27 cellular contexts compared by ENCODE assay signal in the genomic region with DNA sequence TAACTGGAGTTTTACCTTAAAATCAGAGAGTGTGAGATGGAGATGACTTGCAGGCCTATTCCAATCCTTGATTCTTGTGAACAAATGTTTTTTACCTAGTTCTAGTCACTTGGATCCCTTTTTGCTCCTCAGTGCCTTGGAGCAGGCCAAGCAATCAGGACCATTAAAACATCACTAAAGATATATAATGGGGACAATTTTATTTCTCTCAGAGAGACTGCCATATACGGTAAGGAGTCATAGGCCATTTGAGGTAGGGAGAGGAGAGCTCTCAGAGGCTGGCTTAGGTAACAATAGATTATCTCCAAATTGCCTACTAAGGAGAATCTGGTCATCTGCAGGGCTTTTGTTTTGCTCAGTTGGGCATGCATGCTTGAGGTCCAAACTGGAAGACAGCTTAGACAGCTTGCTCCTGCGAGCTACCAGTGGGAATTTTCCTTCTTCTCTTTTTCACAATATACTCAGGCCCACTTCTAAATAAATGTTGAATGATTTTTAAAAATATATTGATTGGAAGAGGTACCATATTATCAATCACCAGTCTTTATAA. TPM values are rescaled to one million over a fixed set of nuclear protein-coding genes. Genes with fewer than 3 reads are reported as not detected.
DNase-seq lines count a peak whose midpoint lies in the region; ATAC-seq, FAIRE-seq and TF ChIP-seq lines count a peak whose summit lies in the region.
"Had no signal": no experiment of that assay in that cellular context is flagged by ENCODE, and none has a peak within 500 bp of the region (broad histone marks: within the 10 kb centered on the region; RNA-seq: fewer than 3 reads in every experiment).

No MANE protein-coding gene starts in this region.

- peak overlapping the region; percentile 97 for H3K9ac ChIP-seq in HepG2 (ENCODE audit: insufficient read depth, low read depth, low read length)

- no TSS peak for BruUV-seq in HepG2 (replicated peaks; lab: Mats Ljungman, UMichigan)

- H3K4me1 ChIP-seq in HepG2 (ENCODE audit: insufficient read depth, low read length) (peaks cover 54% of the 10 kb centered on the region), right lobe of liver (no peaks in the 10 kb centered on the region), uterus (peaks cover 4 to 8% of the 10 kb centered on the region in 2 donors), ovary (ENCODE audit: insufficient read depth) (no peaks in the 10 kb centered on the region)

- TF ChIP-seq RAD21 in HepG2 (CRISPR knock-in tag; IDR thresholded peaks at IDR 0.05), result no peak

- intact Hi-C loops in HepG2 (cut with micrococcal nuclease; ENCODE audit: unreplicated experiment) (loop anchor here (5.0 to 10.0 kb wide), 3 partner anchors 61 to 271 kb away; no protein-coding TSS in a partner anchor), right lobe of liver (cut with DNase I) (no loop called here), uterus (cut with DNase I; ENCODE audit: low total_unique reads) (no loop called here), ovary (cut with DNase I) (no loop called here)

- no peak for FAIRE-seq in HepG2 (lab: Jason Lieb, UNC)
- FAIRE-seq: GM12891, K562 had no signal

- ATAC-seq in HepG2 (no peak), right lobe of liver (no peak), left lobe of liver (no peak)
- ATAC-seq: GM23338, K562 had no signal

- H4K20me1 ChIP-seq in HepG2 (ENCODE audit: insufficient read depth, low read length), result peaks cover 48% of the 10 kb centered on the region

- H2AFZ ChIP-seq in HepG2 (ENCODE audit: low read length), result no peak overlapping the region
- H2AFZ ChIP-seq: GM23338 had no signal

- peak overlapping the region; percentile 76 to 97 (median 88) for H3K4me3 ChIP-seq in HepG2 (replicated peaks in 1 of 3; ENCODE audit: insufficient read depth in 1 of 3, low read depth in 2 of 3, low read length in 3 of 3)
- H3K4me3 ChIP-seq in right lobe of liver, result no peak overlapping the region
- no peak overlapping the region for H3K4me3 ChIP-seq in uterus
- no peak overlapping the region for H3K4me3 ChIP-seq in ovary
- H3K4me3 ChIP-seq: GM23338, K562 had no signal

- H3K27me3 Mint-ChIP-seq in brain (peaks cover 32% of the 10 kb centered on the region), neural crest cell (ENCODE audit: low read depth) (no peaks in the 10 kb centered on the region)

- H3K4me3 Mint-ChIP-seq in brain (peak overlapping the region in 2 of 5 experiments; percentile 52 to 72), neural crest cell (peak overlapping the region; percentile 95)
- H3K4me3 Mint-ChIP-seq: CD4-positive, alpha-beta memory T cell; GM23338; H9 had no signal

- H3K36me3 ChIP-seq in HepG2 (replicated peaks in 1 of 2; ENCODE audit: control insufficient read depth in 1 of 2, insufficient read depth in 2 of 2, low read length in 2 of 2), result peaks cover 4 to 21% of the 10 kb centered on the region in 2 experiments; a peak in 4 of 5 replicates
- H3K36me3 ChIP-seq in right lobe of liver, result no peaks in the 10 kb centered on the region
- H3K36me3 ChIP-seq in uterus, result no peaks in the 10 kb centered on the region
- H3K36me3 ChIP-seq in ovary, result no peaks in the 10 kb centered on the region

- TF ChIP-seq POLR2A in HepG2 (IDR thresholded peaks at IDR 0.05; ENCODE audit: insufficient read depth in 1 of 2, low read depth in 2 of 2, low read length in 2 of 2) (no peak), right lobe of liver (IDR thresholded peaks at IDR 0.05) (no peak), uterus (IDR thresholded peaks at IDR 0.05) (no peak), ovary (IDR thresholded peaks at IDR 0.05) (no peak)

- H3K9me3 ChIP-seq in HepG2 (ENCODE audit: low read length), result no peaks in the 10 kb centered on the region
- no peaks in the 10 kb centered on the region for H3K9me3 ChIP-seq in right lobe of liver
- H3K9me3 ChIP-seq in uterus, result no peaks in the 10 kb centered on the region
- H3K9me3 ChIP-seq in ovary, result no peaks in the 10 kb centered on the region

- 20% methylated on average over 2 of the region's 2 CpGs for WGBS in HepG2 (ENCODE audit: low lambda C conversion rate)
- WGBS in right lobe of liver (ENCODE audit: insufficient coverage, low coverage, low lambda C conversion rate, missing lambda C conversion rate), result 69% methylated on average over 2 of the region's 2 CpGs
- WGBS in ovary, 3 donors, result 89 to 97% (median 90%) methylated on average over 2 of the region's 2 CpGs

- POLR2A ChIA-PET in HepG2 (lab: Yijun Ruan, JAX), result no interaction called here

- peaks cover 73% of the 10 kb centered on the region for H3K79me2 ChIP-seq in HepG2 (ENCODE audit: insufficient read depth, low read length)

- TF ChIP-seq CTCF in HepG2 (CRISPR knock-in tag; IDR thresholded peaks at IDR 0.05) (no peak), right lobe of liver (IDR thresholded peaks at IDR 0.05) (no peak), brain (conservative IDR thresholded peaks at IDR 0.05) (no peak), neural crest cell (conservative IDR thresholded peaks at IDR 0.05) (no peak), uterus (IDR thresholded peaks at IDR 0.05) (no peak), ovary (IDR thresholded peaks at IDR 0.05) (no peak)

- peak overlapping the region; percentile 98 for H3K27ac ChIP-seq in HepG2 (ENCODE audit: extremely low read length, insufficient read depth, low read length)
- no peak overlapping the region for H3K27ac ChIP-seq in right lobe of liver
- H3K27ac ChIP-seq in uterus, result peak overlapping the region; percentile 74 to 77
- H3K27ac ChIP-seq in ovary, result no peak overlapping the region
- H3K27ac ChIP-seq: RWPE1 had no signal

- H3K27me3 ChIP-seq in HepG2 (ENCODE audit: control insufficient read depth in 1 of 2, insufficient read depth in 2 of 2, low read length in 2 of 2) (no peaks in the 10 kb centered on the region; a peak in 3 of 5 replicates), right lobe of liver (no peaks in the 10 kb centered on the region), uterus (no peaks in the 10 kb centered on the region), ovary (no peaks in the 10 kb centered on the region)

- H3K36me3 Mint-ChIP-seq in brain (peaks cover 5% of the 10 kb centered on the region), neural crest cell (ENCODE audit: low read depth) (peaks cover 25% of the 10 kb centered on the region)
- H3K36me3 Mint-ChIP-seq: CD4-positive, alpha-beta memory T cell had no signal

- peak overlapping the region; percentile 81 for H3K4me2 ChIP-seq in HepG2 (ENCODE audit: low read depth, low read length)
- H3K4me2 ChIP-seq: GM23338 had no signal

- peaks cover 31% of the 10 kb centered on the region for H3K4me1 Mint-ChIP-seq in brain
- peaks cover 70% of the 10 kb centered on the region for H3K4me1 Mint-ChIP-seq in neural crest cell
- H3K4me1 Mint-ChIP-seq: CD4-positive, alpha-beta memory T cell; GM23338 had no signal

- H3K9me3 Mint-ChIP-seq in brain (peaks cover 0 to 3% (median 0%) of the 10 kb centered on the region in 5 experiments), neural crest cell (peaks cover 12% of the 10 kb centered on the region)
- H3K9me3 Mint-ChIP-seq: CD4-positive, alpha-beta memory T cell; GM23338; H9 had no signal

- DNase-seq in HepG2 (ENCODE audit: low spot score) (no peak), right lobe of liver (no peak), neural crest cell (ENCODE audit: low read depth, low spot score) (no peak), uterus (no peak), ovary (no peak), left lobe of liver (ENCODE audit: low spot score) (no peak), T-helper 2 cell (no peak)
- DNase-seq: C1 segment of cervical spinal cord; CD4-positive, alpha-beta memory T cell; COR-L47; DMS79 treated with DMSO at 0.1 percent for 48 hours; GF-D8; H9; Kasumi-1; MV-4-11; NCI-H1105; NCI-H1436 treated with DMSO at 0.1 percent for 48 hours; NCI-H187 treated with DMSO at 0.1 percent for 48 hours; NCI-H2107; NCI-H345; NCI-H510A treated with DMSO at 0.1 percent for 48 hours; SHP77 had no signal

- H3K27ac Mint-ChIP-seq in brain (peak overlapping the region in 3 of 5 experiments; percentile 29 to 66 (median 48)), neural crest cell (ENCODE audit: unreplicated experiment) (peak overlapping the region; percentile 76)
- H3K27ac Mint-ChIP-seq: GM23338, H9 had no signal

- CTCF ChIA-PET in HepG2 (lab: Yijun Ruan, JAX; ENCODE audit: low intra/inter-chr PET ratio, low total read pairs), result no interaction called here

- no peak for TF ChIP-seq EP300 in HepG2 (IDR thresholded peaks at IDR 0.05; ENCODE audit: low read depth in 2 of 2, low read length in 2 of 2)
- no peak for TF ChIP-seq EP300 in HepG2 (CRISPR knock-in tag; IDR thresholded peaks at IDR 0.05; ENCODE audit: borderline replicate concordance)
- TF ChIP-seq EP300 in ovary (IDR thresholded peaks at IDR 0.05), result no peak

- in situ Hi-C loops in HepG2 (cut with HindIII; ENCODE audit: extremely low pct_ligation_motif_present, low pct_unique_long_range_greater_than_20kb), result loop anchor here (5.0 kb wide), 1 partner anchor 96 kb away; no protein-coding TSS in a partner anchor

RNA-seq across cellular contexts. Expression of gene FREM1, which starts 44.0 kb away (rescaled TPM):
- total RNA-seq in HepG2 (2016; rRNA removed; fragmentation: Illumina TruSeq; extraction: Trizol), result 33.6 and 64.3 TPM in 2 replicates
- 4.3 and 4.4 TPM in 2 replicates for total RNA-seq in HepG2 (2016; cell fraction: cytosol; rRNA removed; fragmentation: Illumina TruSeq; extraction: Trizol; ENCODE audit: low read depth)
- total RNA-seq in HepG2 (2016; cell fraction: insoluble cytoplasmic fraction; rRNA removed; fragmentation: Illumina TruSeq; extraction: Trizol), result 35.4 and 63.3 TPM in 2 replicates
- 11.1 and 12.8 TPM in 2 replicates for total RNA-seq in HepG2 (2016; cell fraction: membrane; rRNA removed; fragmentation: Illumina TruSeq; extraction: Trizol)
- total RNA-seq in HepG2 (2016; cell fraction: nucleus; rRNA removed; fragmentation: Illumina TruSeq; extraction: Trizol), result 124 and 146 TPM in 2 replicates
- polyA plus RNA-seq in HepG2 (2011; rRNA removed), result 202 and 232 TPM in 2 replicates
- 129 and 182 TPM in 2 replicates for polyA plus RNA-seq in HepG2 (2011; cell fraction: cytosol; rRNA removed)
- polyA plus RNA-seq in HepG2 (2011; cell fraction: nucleus; rRNA removed), result 324 and 329 TPM in 2 replicates
- 122 and 133 TPM in 2 replicates for polyA plus RNA-seq in HepG2 (2012)
- polyA plus RNA-seq in HepG2 (2016; cell fraction: cytosol; fragmentation: Illumina TruSeq; extraction: Trizol; ENCODE audit: low read depth), result 3.2 and 3.5 TPM in 2 replicates
- polyA plus RNA-seq in HepG2 (2016; cell fraction: insoluble cytoplasmic fraction; fragmentation: Illumina TruSeq; extraction: Trizol; ENCODE audit: low read depth), result 22.5 and 25.8 TPM in 2 replicates
- 4.7 and 6.1 TPM in 2 replicates for polyA plus RNA-seq in HepG2 (2016; cell fraction: membrane; fragmentation: Illumina TruSeq; extraction: Trizol; ENCODE audit: low read depth)
- 89.7 and 90.5 TPM in 2 replicates for polyA plus RNA-seq in HepG2 (2016; cell fraction: nucleus; fragmentation: Illumina TruSeq; extraction: Trizol; ENCODE audit: insufficient read depth, low read depth)
- polyA minus RNA-seq in HepG2 (2011; rRNA and poly(A)+ RNA removed; ENCODE audit: low replicate concordance), result 0.56 and 445 TPM in 2 replicates
- polyA minus RNA-seq in HepG2 (2011; cell fraction: cytosol; rRNA and poly(A)+ RNA removed), result 118 and 175 TPM in 2 replicates
- 794 and 882 TPM in 2 replicates for polyA minus RNA-seq in HepG2 (2011; cell fraction: nucleus; rRNA and poly(A)+ RNA removed)
- 1 to 10 TPM in 3 of 6 experiments, under 1 TPM in 3; 0.12 to 2.6 (median 1.1) TPM for total RNA-seq in right lobe of liver
- 0.61 TPM for polyA plus RNA-seq in brain (ENCODE audit: insufficient read depth, low read depth, low replicate concordance)
- 57.5 and 57.7 TPM in 2 replicates for total RNA-seq in neural crest cell
- total RNA-seq in uterus, result 10 to 100 TPM in 3 of 4 donors, 1 to 10 TPM in 1; 7.6 to 92.6 (median 18.4) TPM
- 1 to 10 TPM in 5 of 7 donors, under 1 TPM in 2; 0.61 to 6.9 (median 2.8) TPM for total RNA-seq in ovary
- polyA plus RNA-seq in ovary, result 1 to 10 TPM in 1 of 2 donors, under 1 TPM in 1; 0.79 to 9.2 TPM
- 0.86 TPM for total RNA-seq in left lobe of liver
- polyA plus RNA-seq: CD4-positive, alpha-beta memory T cell had no signal

Comparison
In these comparisons a context has a peak if more than half of its experiments do, and no peak if none do; other contexts are left out.
1. H3K27ac ChIP-seq: peak in HepG2 (single experiment) and uterus (2 of 2); none in right lobe of liver (0 of 3) and ovary (0 of 2).
2. H3K4me3 ChIP-seq: peak in HepG2 (3 of 3); none in right lobe of liver (0 of 3), uterus (0 of 2) and ovary (single experiment).